ENCODE assay signal across 10 cellular contexts in the genomic region with DNA sequence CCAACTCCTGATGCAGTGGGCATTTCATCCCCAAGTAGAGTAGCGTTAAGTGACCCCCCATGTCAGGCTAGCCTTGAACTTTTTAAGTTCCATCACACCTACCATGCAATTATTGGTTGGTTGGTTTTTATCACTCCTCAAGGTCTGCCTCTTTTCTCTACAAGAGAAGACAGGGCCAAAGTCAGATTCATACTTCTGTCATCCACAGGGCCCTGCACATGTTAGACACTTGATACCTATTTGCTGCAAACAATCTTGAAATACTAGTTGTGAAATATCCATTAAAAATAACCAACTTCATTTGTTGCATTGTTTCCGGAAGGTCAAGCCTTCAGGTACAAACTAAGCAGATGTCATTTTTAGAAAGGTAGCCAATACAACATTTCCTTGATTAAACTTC. TPM values are rescaled to one million over a fixed set of nuclear protein-coding genes. Genes with fewer than 3 reads are reported as not detected.
A peak's percentile ranks its signal among the peaks of the same experiment; 100 is the strongest.
DNase-seq lines count a peak whose midpoint lies in the region; ATAC-seq, FAIRE-seq and TF ChIP-seq lines count a peak whose summit lies in the region.
"Had no signal": no experiment of that assay in that cellular context is flagged by ENCODE, and none has a peak within 500 bp of the region (broad histone marks: within the 10 kb centered on the region; RNA-seq: fewer than 3 reads in every experiment).

No MANE protein-coding gene starts in this region.

- DNase-seq in GM12891 (ENCODE audit: insufficient read length, low spot score): no peak
- DNase-seq in PC-9: no peak
- peak; percentile 12 for DNase-seq in epithelial cell of esophagus (ENCODE audit: low read depth)
- no peak for DNase-seq in sigmoid colon
- DNase-seq in stimulated activated CD4-positive, alpha-beta T cell treated with anti-CD3 and anti-CD28 coated beads, Interleukin-2, amount 100 ng/mL, for 24 hours: no peak
- no peak for DNase-seq in effector CD8-positive, alpha-beta T cell (lab: John Stamatoyannopoulos, UW)
- DNase-seq: MV-4-11, SW 1271 had no signal

- peaks cover 63% of the 10 kb centered on the region for H3K79me2 ChIP-seq in PC-9 (ENCODE audit: low read depth)

- no peak overlapping the region for H2AFZ ChIP-seq in PC-9

- POLR2A ChIA-PET in PC-9 (lab: Charles Lee; ENCODE audit: unreplicated experiment): no interaction called here

- ATAC-seq in GM18520 (IDR thresholded peaks at IDR 0.05; ENCODE audit: unreplicated experiment): no peak

- H3K27me3 ChIP-seq in PC-9 (ENCODE audit: insufficient read depth, low read depth): no peaks in the 10 kb centered on the region
- no peaks in the 10 kb centered on the region for H3K27me3 ChIP-seq in sigmoid colon

- intact Hi-C loops in PC-9 (cut with micrococcal nuclease; ENCODE audit: unreplicated experiment) (loop anchor here (5.0 kb wide), 1 partner anchor 583 kb away; a partner anchor contains a TSS), sigmoid colon (cut with DNase I) (loop anchor here (5.0 to 10.0 kb wide), 2 partner anchors 443 to 676 kb away; a partner anchor contains a TSS)

- TF ChIP-seq POLR2A in GM12891 (IDR thresholded peaks at IDR 0.05; ENCODE audit: low read depth, low read length) (no peak), sigmoid colon (IDR thresholded peaks at IDR 0.05) (no peak)

- H3K36me3 ChIP-seq in PC-9 (ENCODE audit: low read depth): no peaks in the 10 kb centered on the region
- H3K36me3 ChIP-seq in sigmoid colon: no peaks in the 10 kb centered on the region

- 94 to 95% methylated on average over 2 of the region's 2 CpGs for WGBS in sigmoid colon, 2 donors

- peak; percentile 51 for FAIRE-seq in GM12891 (lab: Jason Lieb, UNC)
- FAIRE-seq: islet of Langerhans had no signal

- H3K9me3 ChIP-seq in PC-9 (ENCODE audit: insufficient read depth, low read depth) (no peaks in the 10 kb centered on the region), sigmoid colon (no peaks in the 10 kb centered on the region)

- CTCF ChIA-PET in PC-9 (lab: Charles Lee): no interaction called here

- H3K4me3 ChIP-seq in PC-9 (peak overlapping the region; percentile 69), epithelial cell of esophagus (ENCODE audit: low read length) (peak overlapping the region; percentile 83), sigmoid colon (peak overlapping the region in 1 of 4 donors; percentile 70)

- TF ChIP-seq CTCF in PC-9 (conservative IDR thresholded peaks at IDR 0.05): no peak
- no peak for TF ChIP-seq CTCF in epithelial cell of esophagus (IDR thresholded peaks at IDR 0.05; ENCODE audit: insufficient read depth, low read depth, low read length, missing control alignments)
- TF ChIP-seq CTCF in sigmoid colon (IDR thresholded peaks at IDR 0.05): no peak

- H3K9me2 ChIP-seq in PC-9 (ENCODE audit: insufficient read depth): no peaks in the 10 kb centered on the region

- H3K4me1 ChIP-seq in PC-9 (replicated peaks; ENCODE audit: insufficient read depth) (peaks cover 19% of the 10 kb centered on the region), sigmoid colon (peaks cover 0 to 22% (median 17%) of the 10 kb centered on the region in 4 donors)

- TF ChIP-seq EP300 in sigmoid colon (IDR thresholded peaks at IDR 0.05): no peak

- peak overlapping the region; percentile 88 for H3K4me2 ChIP-seq in PC-9

- H3K27ac ChIP-seq in PC-9 (no peak overlapping the region), sigmoid colon (peak overlapping the region in 3 of 4 donors; percentile 89 to 94 (median 93))

- no peaks in the 10 kb centered on the region for H4K20me1 ChIP-seq in PC-9 (ENCODE audit: insufficient read depth)

- no TSS peak for BruUV-seq in PC-9 (replicated peaks; lab: Mats Ljungman, UMichigan)

- peaks cover 6% of the 10 kb centered on the region; the same call in 1 of the 2 replicates for H3F3A ChIP-seq in PC-9 (ENCODE audit: insufficient read depth, low read depth)

TF ChIP-seq in GM12891, 5 proteins besides CTCF, POLR2A, EP300 and RAD21:
- TF ChIP-seq POLR2AphosphoS5 (IDR thresholded peaks at IDR 0.05; ENCODE audit: low read depth, low read length): no peak
- TF ChIP-seq TAF1 (IDR thresholded peaks at IDR 0.05; ENCODE audit: low read depth, low read length): no peak
- TF ChIP-seq PAX5 (IDR thresholded peaks at IDR 0.05; ENCODE audit: insufficient read depth, low read length, severe bottlenecking): no peak
- no peak for TF ChIP-seq SPI1 (IDR thresholded peaks at IDR 0.05; ENCODE audit: low read depth, low read length)
- no peak for TF ChIP-seq POU2F2 (IDR thresholded peaks at IDR 0.05; ENCODE audit: low read depth, low read length)
TF ChIP-seq in GM12891: peak in this region for 0.

RNA-seq across cellular contexts. Expression of a gene that starts 1.2 kb away (rescaled TPM):
- polyA plus RNA-seq in GM12891 (2012; ENCODE audit: low read depth, missing spikeins): 37.4 TPM
- 96.8 and 98.9 TPM in 2 replicates for total RNA-seq in PC-9 (2021)
- 10 to 100 TPM; 11.1 to 19.4 (median 16.6) TPM for total RNA-seq in sigmoid colon
- 10 to 100 TPM in 1 of 3 donors, 1 to 10 TPM in 2; 6.0 to 19.2 (median 7.6) TPM for polyA plus RNA-seq in sigmoid colon
